In the genomic region with DNA sequence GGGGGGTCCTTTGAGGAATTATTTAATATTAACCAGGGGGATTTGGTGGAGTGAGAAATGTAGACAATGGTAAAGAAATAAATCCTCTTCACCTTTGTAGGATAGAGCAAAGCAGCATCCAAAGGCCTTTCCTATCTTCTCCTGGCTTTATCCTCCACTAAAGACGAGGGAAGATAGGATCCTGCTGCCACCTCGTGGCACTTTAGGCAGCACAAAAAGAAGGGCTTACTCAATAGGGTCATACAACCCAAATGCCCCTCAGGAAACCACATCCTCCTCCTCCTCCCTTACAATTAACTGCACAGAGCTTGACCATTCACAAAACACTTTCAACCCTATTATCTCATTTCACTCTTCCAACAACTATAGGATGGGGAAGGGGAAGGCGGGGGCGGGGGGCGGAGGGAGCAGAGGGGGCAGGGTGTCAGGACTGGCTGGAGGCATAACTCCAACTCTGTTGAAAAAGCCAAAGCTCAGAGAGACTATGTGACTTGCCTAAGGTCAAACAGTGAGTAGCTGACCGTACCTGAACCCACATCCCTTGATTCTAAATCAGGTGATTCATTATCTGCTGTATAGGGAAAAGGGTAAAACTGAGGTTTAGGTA, we compare ENCODE assay signal across 8 cellular contexts. TPM values are rescaled to one million over a fixed set of nuclear protein-coding genes. Genes with fewer than 3 reads are reported as not detected.
DNase-seq lines count a peak whose midpoint lies in the region; ATAC-seq, FAIRE-seq and TF ChIP-seq lines count a peak whose summit lies in the region.

No MANE protein-coding gene starts in this region.

- no TSS peak for BruUV-seq in K562 (replicated peaks; lab: Mats Ljungman, UMichigan)

- H3K9me1 ChIP-seq in K562 (ENCODE audit: control insufficient read depth, insufficient read depth, low read length), result no peaks in the 10 kb centered on the region

- no peaks in the 10 kb centered on the region for H3K79me2 ChIP-seq in K562 (ENCODE audit: control insufficient read depth, insufficient read depth, low read length)

- H3K4me1 ChIP-seq in K562 (replicated peaks in 1 of 2; ENCODE audit: control insufficient read depth in 2 of 2, insufficient read depth in 2 of 2, low read length in 2 of 2), result no peaks in the 10 kb centered on the region

- TF ChIP-seq RAD21 in K562 (CRISPR knock-in tag; conservative IDR thresholded peaks at IDR 0.05 in 1 of 2, IDR thresholded peaks at IDR 0.05 in 1 of 2), result peak in 1 of 2 experiments; percentile 54; a peak in 2 of 4 replicates

- no peak overlapping the region for H3K9ac ChIP-seq in K562 (ENCODE audit: insufficient read depth in 1 of 2, low read depth in 2 of 2, low read length in 2 of 2)

- DNase-seq in NCI-H524 (lab: John Stamatoyannopoulos, UW) (peak; percentile 5 to 39), NCI-H524 treated with DMSO at 0.1 percent for 48 hours (lab: John Stamatoyannopoulos, UW) (no peak), NCI-H1092 (lab: John Stamatoyannopoulos, UW) (peak; percentile 9), K562 (ENCODE audit: extremely low read depth in 1 of 4, low spot score in 3 of 4) (peak; percentile 9 to 41 (median 28)), left kidney (ENCODE audit: low read depth, low spot score) (peak; percentile 79), mucosa of gallbladder (ENCODE audit: low spot score) (no peak)
- DNase-seq in effector CD8-positive, alpha-beta T cell (lab: John Stamatoyannopoulos, UW), result no peak

- no peak for TF ChIP-seq POLR2A in K562 (conservative IDR thresholded peaks at IDR 0.05)

- no peak overlapping the region for H3K4me3 ChIP-seq in K562

- H3K4me2 ChIP-seq in K562 (ENCODE audit: insufficient read depth, low read length), result no peak overlapping the region

- in situ Hi-C loops in K562 (cut with MboI), result no loop called here

- CTCF ChIA-PET in K562 (lab: Yijun Ruan, JAX; ENCODE audit: low intra/inter-chr PET ratio), result no interaction called here

- H3K27ac ChIP-seq in K562 (ENCODE audit: extremely low read depth, low read depth, low read length), result no peak overlapping the region

- WGBS in K562 (ENCODE audit: insufficient coverage, low coverage, missing lambda C conversion rate), result 0% methylated on average over 6 of the region's 6 CpGs

- no peak for TF ChIP-seq EP300 in K562 (IDR thresholded peaks at IDR 0.05; ENCODE audit: low read length)

- no peaks in the 10 kb centered on the region for H3K9me3 ChIP-seq in K562 (replicated peaks; ENCODE audit: control insufficient read depth, insufficient read depth, low read depth, low read length)

- intact Hi-C loops in K562 (cut with micrococcal nuclease), result loop anchor here (2.0 to 10.0 kb wide), 2 partner anchors 43 to 197 kb away; no protein-coding TSS in a partner anchor

- FAIRE-seq in K562 (lab: Jason Lieb, UNC), result peak; percentile 26

- no peaks in the 10 kb centered on the region for H4K20me1 ChIP-seq in K562 (replicated peaks; ENCODE audit: control insufficient read depth, insufficient read depth, low read length)

- ATAC-seq in K562 (peak; percentile 83), GM18858 (IDR thresholded peaks at IDR 0.05; ENCODE audit: unreplicated experiment) (no peak)

- peak; percentile 25 to 62 (median 56); a peak in 3 of 6 replicates for TF ChIP-seq CTCF in K562 (IDR thresholded peaks at IDR 0.05 in 2 of 3, conservative IDR thresholded peaks at IDR 0.05 in 1 of 3; ENCODE audit: insufficient read depth in 2 of 3, low read depth in 1 of 3, low read length in 3 of 3)

- 0 out of 5 replicates have a peak, but pooled peaks cover 0 to 2% of the 10 kb centered on the region in 2 experiments for H3K27me3 ChIP-seq in K562 (ENCODE audit: control insufficient read depth in 2 of 2, insufficient read depth in 2 of 2, low read length in 2 of 2)

- POLR2A ChIA-PET in K562 (lab: Yijun Ruan, JAX), result interaction anchor here (0.6 to 1.0 kb wide), 2 partner anchors 56 to 757 kb away, joined by 3 to 4 read pairs; no protein-coding TSS in a partner anchor

- no peak overlapping the region for H2AFZ ChIP-seq in K562 (ENCODE audit: low read depth, low read length)

- H3K36me3 ChIP-seq in K562 (ENCODE audit: control insufficient read depth, insufficient read depth, low read length), result no peaks in the 10 kb centered on the region

TF ChIP-seq in K562, 482 proteins besides CTCF, POLR2A, EP300 and RAD21:
- TF ChIP-seq SMC3 (conservative IDR thresholded peaks at IDR 0.05; ENCODE audit: insufficient read depth, low read depth, low read length), result 0 out of 2 replicates have a peak, but pooled peaks have one; percentile 37
- TF ChIP-seq RFX1 (IDR thresholded peaks at IDR 0.05), result no peak
- TF ChIP-seq ZNF551 (CRISPR knock-in tag; IDR thresholded peaks at IDR 0.05), result no peak
TF ChIP-seq in K562: peak in this region for 1.

RNA-seq across cellular contexts. Expression of gene MYOT, which starts 45.4 kb away (rescaled TPM):
- total RNA-seq in K562 (2011; cell fraction: chromatin; rRNA removed; ENCODE audit: low replicate concordance), result not detected in 2 replicates
- total RNA-seq in K562 (2011; cell fraction: nucleolus; rRNA removed), result not detected in 2 replicates
- not detected in 2 replicates for total RNA-seq in K562 (2011; cell fraction: nucleoplasm; rRNA removed)
- total RNA-seq in K562 (2014; rRNA removed), result not detected in 2 replicates
- not detected in 2 replicates for total RNA-seq in K562 (2014; rRNA removed; fragmentation: Illumina TruSeq; extraction: Trizol)
- not detected in 2 replicates for total RNA-seq in K562 (2015; rRNA removed; fragmentation: Illumina TruSeq; extraction: Trizol)
- not detected in 2 replicates for total RNA-seq in K562 (2021)
- polyA plus RNA-seq in K562 (2011; rRNA removed), result not detected in 2 replicates
- polyA plus RNA-seq in K562 (2011; cell fraction: cytosol; rRNA removed), result not detected in 2 replicates
- polyA plus RNA-seq in K562 (2011; cell fraction: nucleus; rRNA removed), result not detected in 2 replicates
- polyA plus RNA-seq in K562 (2012), result 0.12 and 0.75 TPM in 2 replicates
- polyA plus RNA-seq in K562 (2014; fragmentation: Illumina TruSeq; extraction: Trizol), result not detected in 2 replicates
- under 1 TPM; 0.24 to 0.38 TPM for polyA plus RNA-seq in K562 (2014; fragmentation: Nextera tagmentation; extraction: Ambion mirVana)
- not detected in 2 replicates for polyA plus RNA-seq in K562 (2014; rRNA removed)
- polyA minus RNA-seq in K562 (2011; rRNA and poly(A)+ RNA removed), result not detected in 2 replicates
- polyA minus RNA-seq in K562 (2011; cell fraction: cytosol; rRNA and poly(A)+ RNA removed), result not detected in 2 replicates
- polyA minus RNA-seq in K562 (2011; cell fraction: nucleus; rRNA and poly(A)+ RNA removed), result not detected in 2 replicates
- total RNA-seq in mucosa of gallbladder, result 3.7 TPM

Comparison
In these comparisons a context has a peak if more than half of its experiments do, and no peak if none do; other contexts are left out.
1. DNase-seq: peak in NCI-H524 (2 of 2), NCI-H1092 (single experiment), K562 (4 of 4) and left kidney (single experiment); none in NCI-H524 treated with DMSO at 0.1 percent for 48 hours (single experiment), mucosa of gallbladder (single experiment) and effector CD8-positive, alpha-beta T cell (single experiment).